1 cellular context compared by ENCODE assay signal in genomic region chr2:196431076-196431475, GRCh38.
TF ChIP-seq lines count a peak whose summit lies in the region.

No MANE protein-coding gene starts in this region.

TF ChIP-seq in liver, 16 proteins besides CTCF, POLR2A, EP300 and RAD21 (continued from another document):
- TF ChIP-seq, protein P1, sequence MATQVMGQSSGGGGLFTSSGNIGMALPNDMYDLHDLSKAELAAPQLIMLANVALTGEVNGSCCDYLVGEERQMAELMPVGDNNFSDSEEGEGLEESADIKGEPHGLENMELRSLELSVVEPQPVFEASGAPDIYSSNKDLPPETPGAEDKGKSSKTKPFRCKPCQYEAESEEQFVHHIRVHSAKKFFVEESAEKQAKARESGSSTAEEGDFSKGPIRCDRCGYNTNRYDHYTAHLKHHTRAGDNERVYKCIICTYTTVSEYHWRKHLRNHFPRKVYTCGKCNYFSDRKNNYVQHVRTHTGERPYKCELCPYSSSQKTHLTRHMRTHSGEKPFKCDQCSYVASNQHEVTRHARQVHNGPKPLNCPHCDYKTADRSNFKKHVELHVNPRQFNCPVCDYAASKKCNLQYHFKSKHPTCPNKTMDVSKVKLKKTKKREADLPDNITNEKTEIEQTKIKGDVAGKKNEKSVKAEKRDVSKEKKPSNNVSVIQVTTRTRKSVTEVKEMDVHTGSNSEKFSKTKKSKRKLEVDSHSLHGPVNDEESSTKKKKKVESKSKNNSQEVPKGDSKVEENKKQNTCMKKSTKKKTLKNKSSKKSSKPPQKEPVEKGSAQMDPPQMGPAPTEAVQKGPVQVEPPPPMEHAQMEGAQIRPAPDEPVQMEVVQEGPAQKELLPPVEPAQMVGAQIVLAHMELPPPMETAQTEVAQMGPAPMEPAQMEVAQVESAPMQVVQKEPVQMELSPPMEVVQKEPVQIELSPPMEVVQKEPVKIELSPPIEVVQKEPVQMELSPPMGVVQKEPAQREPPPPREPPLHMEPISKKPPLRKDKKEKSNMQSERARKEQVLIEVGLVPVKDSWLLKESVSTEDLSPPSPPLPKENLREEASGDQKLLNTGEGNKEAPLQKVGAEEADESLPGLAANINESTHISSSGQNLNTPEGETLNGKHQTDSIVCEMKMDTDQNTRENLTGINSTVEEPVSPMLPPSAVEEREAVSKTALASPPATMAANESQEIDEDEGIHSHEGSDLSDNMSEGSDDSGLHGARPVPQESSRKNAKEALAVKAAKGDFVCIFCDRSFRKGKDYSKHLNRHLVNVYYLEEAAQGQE (IDR thresholded peaks at IDR 0.05) = no peak
- TF ChIP-seq FOXA2 (IDR thresholded peaks at IDR 0.05) (no peak), HNF4G (IDR thresholded peaks at IDR 0.05) (no peak), NR2F2 (IDR thresholded peaks at IDR 0.05) (peak; percentile 13), HNF4A (conservative IDR thresholded peaks at IDR 0.05) (no peak), MAX (IDR thresholded peaks at IDR 0.05) (no peak), GABPA (IDR thresholded peaks at IDR 0.05 in 1 of 2, conservative IDR thresholded peaks at IDR 0.05 in 1 of 2) (no peak)
